26 cellular contexts compared by ENCODE assay signal in the genomic region with DNA sequence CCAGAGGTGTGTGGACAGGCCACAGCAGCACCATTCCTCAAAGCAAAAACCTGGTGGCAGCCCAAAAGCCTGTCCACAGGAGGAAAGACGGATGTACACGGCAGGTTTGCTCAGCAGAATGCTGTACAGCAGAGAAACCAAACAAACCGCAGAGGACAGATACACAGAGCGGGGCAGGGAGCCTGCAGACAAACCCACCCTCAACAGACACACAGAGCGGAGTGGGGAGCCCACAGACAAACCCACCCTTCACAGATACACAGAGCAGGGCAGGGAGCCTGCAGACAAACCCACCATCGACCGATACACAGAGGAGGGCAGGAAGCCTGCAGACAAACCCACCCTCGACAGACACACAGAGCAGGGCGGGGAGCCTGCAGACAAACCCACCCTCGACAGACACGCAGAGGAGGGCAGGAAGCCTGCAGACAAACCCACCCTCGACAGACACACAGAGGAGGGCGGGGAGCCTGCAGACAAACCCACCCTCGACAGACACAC. TPM values are rescaled to one million over a fixed set of nuclear protein-coding genes. Genes with fewer than 3 reads are reported as not detected.
A peak's percentile ranks its signal among the peaks of the same experiment; 100 is the strongest.
DNase-seq lines count a peak whose midpoint lies in the region; ATAC-seq and TF ChIP-seq lines count a peak whose summit lies in the region.
"Had no signal": no experiment of that assay in that cellular context is flagged by ENCODE, and none has a peak within 500 bp of the region (broad histone marks: within the 10 kb centered on the region; RNA-seq: fewer than 3 reads in every experiment).

No MANE protein-coding gene starts in this region.

- peaks cover 0 to 6% of the 10 kb centered on the region in 2 donors for H3K4me1 ChIP-seq in naive thymus-derived CD4-positive, alpha-beta T cell (ENCODE audit: control insufficient read depth in 2 of 2, insufficient read depth in 2 of 2, low read length in 2 of 2)
- peaks cover 0 to 9% (median 6%) of the 10 kb centered on the region in 4 donors for H3K4me1 ChIP-seq in stomach
- H3K4me1 ChIP-seq: tibial nerve had no signal

- intact Hi-C loops in naive thymus-derived CD4-positive, alpha-beta T cell (cut with micrococcal nuclease) = no loop called here
- intact Hi-C loops in stomach (cut with DNase I; ENCODE audit: low total_unique reads) = no loop called here

- 63 to 75% (median 68%) methylated on average over 9 to 14 of the region's 14 CpGs for WGBS in stomach, 5 donors

- H3K9me3 Mint-ChIP-seq in activated CD8-positive, alpha-beta memory T cell treated with anti-CD3 and anti-CD28 coated beads, Interleukin-2, amount 10 ng/mL, durations not matched to agents 7 days and 5 days (ENCODE audit: low read depth) = no peaks in the 10 kb centered on the region
- no peaks in the 10 kb centered on the region for H3K9me3 Mint-ChIP-seq in activated naive CD8-positive, alpha-beta T cell treated with anti-CD3 and anti-CD28 coated beads, Interleukin-2, amount 10 ng/mL, durations not matched to agents 7 days and 5 days
- H3K9me3 Mint-ChIP-seq in naive thymus-derived CD4-positive, alpha-beta T cell = no peaks in the 10 kb centered on the region
- H3K9me3 Mint-ChIP-seq: activated naive CD4-positive, alpha-beta T cell treated with anti-CD3 and anti-CD28 coated beads for 36 hours; CD4-positive, alpha-beta memory T cell; HFFc6; memory B cell had no signal

- H3K27ac Mint-ChIP-seq in activated CD8-positive, alpha-beta memory T cell treated with anti-CD3 and anti-CD28 coated beads, Interleukin-2, amount 10 ng/mL, durations not matched to agents 7 days and 5 days = peak overlapping the region; percentile 75
- H3K27ac Mint-ChIP-seq in activated naive CD8-positive, alpha-beta T cell treated with anti-CD3 and anti-CD28 coated beads, Interleukin-2, amount 10 ng/mL, durations not matched to agents 7 days and 5 days = peak overlapping the region; percentile 3
- peak overlapping the region in 5 of 9 donors; percentile 57 to 77 (median 71) for H3K27ac Mint-ChIP-seq in naive thymus-derived CD4-positive, alpha-beta T cell
- H3K27ac Mint-ChIP-seq: activated naive CD4-positive, alpha-beta T cell treated with anti-CD3 and anti-CD28 coated beads for 36 hours; HFFc6; memory B cell; WTC11 had no signal

- H3K27me3 ChIP-seq in naive thymus-derived CD4-positive, alpha-beta T cell (ENCODE audit: control insufficient read depth in 2 of 2, insufficient read depth in 2 of 2, low read length in 2 of 2) = no peaks in the 10 kb centered on the region
- no peaks in the 10 kb centered on the region for H3K27me3 ChIP-seq in stomach
- H3K27me3 ChIP-seq: MG63, spleen, tibial nerve had no signal

- peaks cover 9% of the 10 kb centered on the region for H3K36me3 Mint-ChIP-seq in activated CD8-positive, alpha-beta memory T cell treated with anti-CD3 and anti-CD28 coated beads, Interleukin-2, amount 10 ng/mL, durations not matched to agents 7 days and 5 days
- peaks cover 1% of the 10 kb centered on the region for H3K36me3 Mint-ChIP-seq in activated naive CD8-positive, alpha-beta T cell treated with anti-CD3 and anti-CD28 coated beads, Interleukin-2, amount 10 ng/mL, durations not matched to agents 7 days and 5 days
- peaks cover 0 to 25% (median 6%) of the 10 kb centered on the region in 5 donors for H3K36me3 Mint-ChIP-seq in naive thymus-derived CD4-positive, alpha-beta T cell

- H3K27me3 Mint-ChIP-seq in activated CD8-positive, alpha-beta memory T cell treated with anti-CD3 and anti-CD28 coated beads, Interleukin-2, amount 10 ng/mL, durations not matched to agents 7 days and 5 days = no peaks in the 10 kb centered on the region
- peaks cover 3% of the 10 kb centered on the region for H3K27me3 Mint-ChIP-seq in activated naive CD8-positive, alpha-beta T cell treated with anti-CD3 and anti-CD28 coated beads, Interleukin-2, amount 10 ng/mL, durations not matched to agents 7 days and 5 days
- H3K27me3 Mint-ChIP-seq in naive thymus-derived CD4-positive, alpha-beta T cell = no peaks in the 10 kb centered on the region
- H3K27me3 Mint-ChIP-seq: CD4-positive, alpha-beta memory T cell; memory B cell had no signal

- H3K36me3 ChIP-seq in naive thymus-derived CD4-positive, alpha-beta T cell (ENCODE audit: control insufficient read depth in 2 of 3, insufficient read depth in 3 of 3, low read length in 3 of 3) = peaks cover 0 to 6% (median 0%) of the 10 kb centered on the region in 3 experiments
- H3K36me3 ChIP-seq in stomach = peaks cover 0 to 19% (median 10%) of the 10 kb centered on the region in 4 donors
- H3K36me3 ChIP-seq: MG63 had no signal

- no peak for TF ChIP-seq POLR2A in stomach (IDR thresholded peaks at IDR 0.05)

- no peak overlapping the region for H3K4me3 ChIP-seq in naive thymus-derived CD4-positive, alpha-beta T cell (ENCODE audit: low read length)
- H3K4me3 ChIP-seq in stomach = no peak overlapping the region
- H3K4me3 ChIP-seq: K562, MG63, spleen, tibial nerve had no signal

- TF ChIP-seq CTCF in stomach (IDR thresholded peaks at IDR 0.05) = no peak

- peak; percentile 50 for DNase-seq in activated CD8-positive, alpha-beta memory T cell treated with anti-CD3 and anti-CD28 coated beads, Interleukin-2, amount 10 ng/mL, durations not matched to agents 7 days and 5 days
- DNase-seq in activated CD8-positive, alpha-beta memory T cell treated with anti-CD3 and anti-CD28 coated beads, Interleukin-2, amount 50 U/mL, for 48 hours = no peak
- DNase-seq in activated naive CD8-positive, alpha-beta T cell treated with anti-CD3 and anti-CD28 coated beads, Interleukin-2, amount 10 ng/mL, durations not matched to agents 7 days and 5 days = no peak
- no peak for DNase-seq in naive thymus-derived CD4-positive, alpha-beta T cell
- DNase-seq in stomach = peak; percentile 20
- no peak for DNase-seq in iPS-NIHi11 (ENCODE audit: low spot score)
- DNase-seq in NCI-H1694 (lab: John Stamatoyannopoulos, UW) = no peak
- no peak for DNase-seq in glomerular visceral epithelial cell (ENCODE audit: extremely low spot score)
- DNase-seq: activated CD4-positive, alpha-beta T cell treated with anti-CD3 and anti-CD28 coated beads, Interleukin-2, amount 50 U/mL, for 1 hour; activated naive CD4-positive, alpha-beta T cell treated with anti-CD3 and anti-CD28 coated beads for 36 hours; aorta; caudate nucleus; CD4-positive, alpha-beta memory T cell; HFFc6; left colon; MG63; NCI-H1436; NCI-H2107; NCI-H446 treated with DMSO at 0.1 percent for 48 hours; spleen; stimulated activated CD4-positive, alpha-beta T cell treated with anti-CD3 and anti-CD28 coated beads, Interleukin-2, amount 100 ng/mL, for 48 hours; stimulated activated naive CD4-positive, alpha-beta T cell had no signal

- H3K4me3 Mint-ChIP-seq in activated CD8-positive, alpha-beta memory T cell treated with anti-CD3 and anti-CD28 coated beads, Interleukin-2, amount 10 ng/mL, durations not matched to agents 7 days and 5 days = peak overlapping the region; percentile 51
- peak overlapping the region; percentile 57 for H3K4me3 Mint-ChIP-seq in activated naive CD8-positive, alpha-beta T cell treated with anti-CD3 and anti-CD28 coated beads, Interleukin-2, amount 10 ng/mL, durations not matched to agents 7 days and 5 days
- H3K4me3 Mint-ChIP-seq in naive thymus-derived CD4-positive, alpha-beta T cell = peak overlapping the region in 7 of 10 donors; percentile 6 to 65 (median 45)
- H3K4me3 Mint-ChIP-seq: activated naive CD4-positive, alpha-beta T cell treated with anti-CD3 and anti-CD28 coated beads for 36 hours; CD4-positive, alpha-beta memory T cell; HFFc6; memory B cell; WTC11 had no signal

- H3K9me3 ChIP-seq in naive thymus-derived CD4-positive, alpha-beta T cell (ENCODE audit: control insufficient read depth in 2 of 3, low read length in 3 of 3) = no peaks in the 10 kb centered on the region
- H3K9me3 ChIP-seq in stomach = no peaks in the 10 kb centered on the region
- H3K9me3 ChIP-seq: MG63, spleen, tibial nerve had no signal

- no peak for TF ChIP-seq EP300 in stomach (IDR thresholded peaks at IDR 0.05)

- peak; percentile 67 for ATAC-seq in activated CD8-positive, alpha-beta memory T cell treated with anti-CD3 and anti-CD28 coated beads, Interleukin-2, amount 10 ng/mL, durations not matched to agents 7 days and 5 days
- peak; percentile 65 for ATAC-seq in activated naive CD8-positive, alpha-beta T cell treated with anti-CD3 and anti-CD28 coated beads, Interleukin-2, amount 10 ng/mL, durations not matched to agents 7 days and 5 days (ENCODE audit: low read depth)
- no peak for ATAC-seq in naive thymus-derived CD4-positive, alpha-beta T cell
- ATAC-seq: K562, left colon, WTC11 had no signal

- POLR2A ChIA-PET in activated naive CD8-positive, alpha-beta T cell treated with anti-CD3 and anti-CD28 coated beads, Interleukin-2, amount 10 ng/mL, durations not matched to agents 7 days and 5 days (lab: Charles Lee) = interaction anchor here (1.1 kb wide), 1 partner anchor 22 kb away, joined by 3 read pairs; no protein-coding TSS in a partner anchor
- POLR2A ChIA-PET in naive thymus-derived CD4-positive, alpha-beta T cell (lab: Charles Lee) = interaction anchor here (1.0 kb wide), 1 partner anchor 25 kb away, joined by 3 read pairs; no protein-coding TSS in a partner anchor

- H3K4me1 Mint-ChIP-seq in activated CD8-positive, alpha-beta memory T cell treated with anti-CD3 and anti-CD28 coated beads, Interleukin-2, amount 10 ng/mL, durations not matched to agents 7 days and 5 days = peaks cover 36% of the 10 kb centered on the region
- H3K4me1 Mint-ChIP-seq in activated naive CD8-positive, alpha-beta T cell treated with anti-CD3 and anti-CD28 coated beads, Interleukin-2, amount 10 ng/mL, durations not matched to agents 7 days and 5 days = peaks cover 21% of the 10 kb centered on the region
- peaks cover 8 to 29% (median 17%) of the 10 kb centered on the region in 7 donors for H3K4me1 Mint-ChIP-seq in naive thymus-derived CD4-positive, alpha-beta T cell
- H3K4me1 Mint-ChIP-seq: WTC11 had no signal

- CTCF ChIA-PET in activated CD8-positive, alpha-beta memory T cell treated with anti-CD3 and anti-CD28 coated beads, Interleukin-2, amount 10 ng/mL, durations not matched to agents 7 days and 5 days (lab: Charles Lee) = no interaction called here
- CTCF ChIA-PET in naive thymus-derived CD4-positive, alpha-beta T cell (lab: Charles Lee) = no interaction called here

- H3K27ac ChIP-seq in naive thymus-derived CD4-positive, alpha-beta T cell (ENCODE audit: low read depth, low read length) = no peak overlapping the region
- H3K27ac ChIP-seq in stomach = no peak overlapping the region
- H3K27ac ChIP-seq: spleen, tibial nerve had no signal

RNA-seq across cellular contexts. Expression of a gene that starts 53.0 kb away (rescaled TPM):
- total RNA-seq in activated CD8-positive, alpha-beta memory T cell treated with anti-CD3 and anti-CD28 coated beads, Interleukin-2, amount 10 ng/mL, durations not matched to agents 7 days and 5 days = 10 to 100 TPM; 42.9 to 49.9 TPM
- 10 to 100 TPM; 11.1 to 13.2 TPM for total RNA-seq in activated naive CD8-positive, alpha-beta T cell treated with anti-CD3 and anti-CD28 coated beads, Interleukin-2, amount 10 ng/mL, durations not matched to agents 7 days and 5 days
- total RNA-seq in naive thymus-derived CD4-positive, alpha-beta T cell = 100 to 1,000 TPM in 1 of 5 experiments, 10 to 100 TPM in 2, 1 to 10 TPM in 2; 1.0 to 147 (median 10.3) TPM
- polyA plus RNA-seq in naive thymus-derived CD4-positive, alpha-beta T cell = not detected
- 100 to 1,000 TPM in 2 of 5 donors, 10 to 100 TPM in 3; 25.7 to 452 (median 55.4) TPM for total RNA-seq in stomach
- 10 to 100 TPM; 29.3 to 49.1 (median 35.9) TPM for polyA plus RNA-seq in stomach

Comparison
In these comparisons a context has a peak if more than half of its experiments do, and no peak if none do; other contexts are left out.
1. DNase-seq: peak in activated CD8-positive, alpha-beta memory T cell treated with anti-CD3 and anti-CD28 coated beads, Interleukin-2, amount 10 ng/mL, durations not matched to agents 7 days and 5 days (single experiment) and stomach (single experiment); none in activated CD8-positive, alpha-beta memory T cell treated with anti-CD3 and anti-CD28 coated beads, Interleukin-2, amount 50 U/mL, for 48 hours (single experiment), activated naive CD8-positive, alpha-beta T cell treated with anti-CD3 and anti-CD28 coated beads, Interleukin-2, amount 10 ng/mL, durations not matched to agents 7 days and 5 days (single experiment), naive thymus-derived CD4-positive, alpha-beta T cell (0 of 9), iPS-NIHi11 (single experiment), NCI-H1694 (single experiment) and glomerular visceral epithelial cell (single experiment).
2. H3K27ac Mint-ChIP-seq: peak in every context shown above with its lines; median percentile 75 in activated CD8-positive, alpha-beta memory T cell treated with anti-CD3 and anti-CD28 coated beads, Interleukin-2, amount 10 ng/mL, durations not matched to agents 7 days and 5 days; 71 in naive thymus-derived CD4-positive, alpha-beta T cell; 3 in activated naive CD8-positive, alpha-beta T cell treated with anti-CD3 and anti-CD28 coated beads, Interleukin-2, amount 10 ng/mL, durations not matched to agents 7 days and 5 days.
3. Peak in every context shown above with its lines, with median percentiles within 50 percentile points of each other: H3K4me3 Mint-ChIP-seq.